Comparison of ENCODE assay signal across 22 cellular contexts in the genomic region with DNA sequence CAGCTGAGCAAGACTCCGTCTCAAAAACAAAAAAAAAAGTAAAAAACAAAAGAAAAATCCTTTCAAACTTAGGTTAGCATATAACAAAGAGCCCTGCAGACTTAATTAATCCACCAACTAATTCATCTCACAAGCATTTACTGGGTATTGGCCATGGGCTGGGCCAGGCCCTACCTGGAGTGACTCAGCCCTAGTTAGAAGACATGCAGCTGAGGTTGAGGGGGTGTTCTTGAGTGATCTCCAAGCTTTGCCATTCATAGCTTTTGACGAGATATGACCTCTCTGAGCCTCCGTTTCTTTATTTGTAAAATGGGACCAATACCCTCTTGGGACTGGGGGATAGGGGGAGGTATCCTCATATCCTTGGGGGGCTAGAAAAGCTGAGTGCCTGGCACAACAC. TPM values are rescaled to one million over a fixed set of nuclear protein-coding genes. Genes with fewer than 3 reads are reported as not detected.
DNase-seq lines count a peak whose midpoint lies in the region; ATAC-seq, FAIRE-seq and TF ChIP-seq lines count a peak whose summit lies in the region.
"Had no signal": no experiment of that assay in that cellular context is flagged by ENCODE, and none has a peak within 500 bp of the region (broad histone marks: within the 10 kb centered on the region; RNA-seq: fewer than 3 reads in every experiment).

No MANE protein-coding gene starts in this region.

- H3K27me3 Mint-ChIP-seq in activated naive CD4-positive, alpha-beta T cell treated with anti-CD3 and anti-CD28 coated beads, Interleukin-2, amount 10 ng/mL, durations not matched to agents 7 days and 5 days = peaks cover 11% of the 10 kb centered on the region
- no peaks in the 10 kb centered on the region for H3K27me3 Mint-ChIP-seq in activated CD4-positive, alpha-beta memory T cell treated with anti-CD3 and anti-CD28 coated beads for 36 hours
- H3K27me3 Mint-ChIP-seq in central memory CD8-positive, alpha-beta T cell = no peaks in the 10 kb centered on the region

- peaks cover 22% of the 10 kb centered on the region for H3K36me3 Mint-ChIP-seq in activated naive CD4-positive, alpha-beta T cell treated with anti-CD3 and anti-CD28 coated beads, Interleukin-2, amount 10 ng/mL, durations not matched to agents 7 days and 5 days
- H3K36me3 Mint-ChIP-seq in activated CD4-positive, alpha-beta memory T cell treated with anti-CD3 and anti-CD28 coated beads for 36 hours = peaks cover 8% of the 10 kb centered on the region
- peaks cover 33% of the 10 kb centered on the region for H3K36me3 Mint-ChIP-seq in central memory CD8-positive, alpha-beta T cell (ENCODE audit: insufficient read depth)

- intact Hi-C loops in activated CD4-positive, alpha-beta memory T cell treated with anti-CD3 and anti-CD28 coated beads for 36 hours (cut with micrococcal nuclease) = loop anchor here (1.0 to 10.0 kb wide), 2 partner anchors 111 to 490 kb away; partner anchors contain the start of genes CIAO2A and SNX1

- no peaks in the 10 kb centered on the region for H3K27me3 ChIP-seq in subcutaneous abdominal adipose tissue (ENCODE audit: control insufficient read depth in 5 of 5, insufficient read depth in 4 of 5, low read length in 5 of 5)
- H3K27me3 ChIP-seq: pancreas, SJCRH30 had no signal

- no peak for ATAC-seq in central memory CD8-positive, alpha-beta T cell (replicated peaks; ENCODE audit: extremely low read depth, poor library complexity, severe bottlenecking)
- ATAC-seq in GM19397 (IDR thresholded peaks at IDR 0.05; ENCODE audit: unreplicated experiment) = no peak
- ATAC-seq: left lobe of liver, Panc1, pancreas, right cardiac atrium had no signal

- H3K4me1 ChIP-seq in subcutaneous abdominal adipose tissue (ENCODE audit: control insufficient read depth in 5 of 5, insufficient read depth in 5 of 5, low read length in 5 of 5) = peaks cover 9 to 56% (median 46%) of the 10 kb centered on the region in 5 donors
- H3K4me1 ChIP-seq: pancreas had no signal

- H3K4me1 Mint-ChIP-seq in activated naive CD4-positive, alpha-beta T cell treated with anti-CD3 and anti-CD28 coated beads, Interleukin-2, amount 10 ng/mL, durations not matched to agents 7 days and 5 days = peaks cover 54% of the 10 kb centered on the region
- peaks cover 39% of the 10 kb centered on the region for H3K4me1 Mint-ChIP-seq in activated CD4-positive, alpha-beta memory T cell treated with anti-CD3 and anti-CD28 coated beads for 36 hours (ENCODE audit: low read depth)
- peaks cover 42% of the 10 kb centered on the region for H3K4me1 Mint-ChIP-seq in central memory CD8-positive, alpha-beta T cell

- no peaks in the 10 kb centered on the region for H3K9me3 Mint-ChIP-seq in activated naive CD4-positive, alpha-beta T cell treated with anti-CD3 and anti-CD28 coated beads, Interleukin-2, amount 10 ng/mL, durations not matched to agents 7 days and 5 days
- no peaks in the 10 kb centered on the region for H3K9me3 Mint-ChIP-seq in activated CD4-positive, alpha-beta memory T cell treated with anti-CD3 and anti-CD28 coated beads for 36 hours
- no peaks in the 10 kb centered on the region for H3K9me3 Mint-ChIP-seq in central memory CD8-positive, alpha-beta T cell
- H3K9me3 Mint-ChIP-seq: nephron had no signal

- H3K27ac ChIP-seq in subcutaneous abdominal adipose tissue (ENCODE audit: low read depth, low read length) = peak overlapping the region; percentile 69
- H3K27ac ChIP-seq: pancreas, SJCRH30 had no signal

- CTCF ChIA-PET in activated naive CD4-positive, alpha-beta T cell treated with anti-CD3 and anti-CD28 coated beads, Interleukin-2, amount 10 ng/mL, durations not matched to agents 7 days and 5 days (lab: Charles Lee) = interaction anchor here (0.5 to 5.0 kb wide), 9 partner anchors 55 to 463 kb away, joined by 3 to 23 read pairs (median 4); no protein-coding TSS in a partner anchor
- CTCF ChIA-PET in activated CD4-positive, alpha-beta memory T cell treated with anti-CD3 and anti-CD28 coated beads for 36 hours (lab: Charles Lee) = interaction anchor here (0.6 to 9.3 kb wide), 5 partner anchors 71 to 442 kb away, joined by 3 to 69 read pairs (median 4); partner anchors contain the start of gene DAPK2

- no peak for TF ChIP-seq POLR2A in GM12892 (IDR thresholded peaks at IDR 0.05; ENCODE audit: low read depth, low read length)

- DNase-seq in activated naive CD4-positive, alpha-beta T cell treated with anti-CD3 and anti-CD28 coated beads, Interleukin-2, amount 10 ng/mL, durations not matched to agents 7 days and 5 days = no peak
- DNase-seq in activated naive CD4-positive, alpha-beta T cell (lab: John Stamatoyannopoulos, UW) = no peak
- DNase-seq in activated CD4-positive, alpha-beta memory T cell treated with anti-CD3 and anti-CD28 coated beads for 36 hours = peak; percentile 32
- no peak for DNase-seq in central memory CD8-positive, alpha-beta T cell (ENCODE audit: low spot score in 2 of 2)
- no peak for DNase-seq in GM12892 (ENCODE audit: insufficient read length)
- DNase-seq: activated CD4-positive, alpha-beta T cell treated with anti-CD3 and anti-CD28 coated beads, Interleukin-2, amount 50 U/mL, for 1 hour; dermis blood vessel endothelial cell; NCI-H2081; NCI-H510A treated with DMSO at 0.1 percent for 48 hours; NK-92 treated with Interleukin-12 subunit alpha and Interleukin-12 subunit beta, amount 100 ng/mL, for 24 hours; pancreas; right cardiac atrium; SJCRH30; substantia nigra; T-helper 1 cell had no signal

- no peaks in the 10 kb centered on the region for H3K9me3 ChIP-seq in subcutaneous abdominal adipose tissue (ENCODE audit: control insufficient read depth in 5 of 5, low read length in 5 of 5)
- H3K9me3 ChIP-seq: HAP-1, pancreas, SJCRH30 had no signal

- peaks cover 3 to 28% (median 24%) of the 10 kb centered on the region in 5 donors for H3K36me3 ChIP-seq in subcutaneous abdominal adipose tissue (ENCODE audit: control insufficient read depth in 5 of 5, insufficient read depth in 5 of 5, low read length in 5 of 5)
- H3K36me3 ChIP-seq: SJCRH30 had no signal

- no peak overlapping the region for H3K9ac ChIP-seq in subcutaneous abdominal adipose tissue (ENCODE audit: low read length in 5 of 5)

- FAIRE-seq in GM12892 (lab: Jason Lieb, UNC) = no peak
- FAIRE-seq: pancreas had no signal

- peak overlapping the region in 1 of 5 donors; percentile 5 for H3K4me3 ChIP-seq in subcutaneous abdominal adipose tissue (ENCODE audit: low read depth in 1 of 5, low read length in 5 of 5)
- H3K4me3 ChIP-seq: HAP-1, pancreas, SJCRH30 had no signal

- H3K4me3 Mint-ChIP-seq in activated naive CD4-positive, alpha-beta T cell treated with anti-CD3 and anti-CD28 coated beads, Interleukin-2, amount 10 ng/mL, durations not matched to agents 7 days and 5 days = no peak overlapping the region
- H3K4me3 Mint-ChIP-seq in activated CD4-positive, alpha-beta memory T cell treated with anti-CD3 and anti-CD28 coated beads for 36 hours = no peak overlapping the region
- H3K4me3 Mint-ChIP-seq in central memory CD8-positive, alpha-beta T cell = no peak overlapping the region
- H3K4me3 Mint-ChIP-seq: nephron had no signal

- POLR2A ChIA-PET in activated CD4-positive, alpha-beta memory T cell treated with anti-CD3 and anti-CD28 coated beads for 36 hours (lab: Charles Lee) = interaction anchor here (1.2 kb wide), 1 partner anchor 459 kb away, joined by 3 read pairs; no protein-coding TSS in a partner anchor

- H3K27ac Mint-ChIP-seq in activated naive CD4-positive, alpha-beta T cell treated with anti-CD3 and anti-CD28 coated beads, Interleukin-2, amount 10 ng/mL, durations not matched to agents 7 days and 5 days = peak overlapping the region; percentile 87
- peak overlapping the region; percentile 70 for H3K27ac Mint-ChIP-seq in activated CD4-positive, alpha-beta memory T cell treated with anti-CD3 and anti-CD28 coated beads for 36 hours
- H3K27ac Mint-ChIP-seq in central memory CD8-positive, alpha-beta T cell (ENCODE audit: low read depth) = peak overlapping the region; percentile 67
- H3K27ac Mint-ChIP-seq: nephron had no signal

RNA-seq across cellular contexts. Expression of gene FBXL22, which starts 7.8 kb away (rescaled TPM):
- total RNA-seq in activated CD4-positive, alpha-beta memory T cell treated with anti-CD3 and anti-CD28 coated beads for 36 hours = under 1 TPM; 0.48 to 0.74 TPM
- polyA plus RNA-seq in GM12892 (2012; ENCODE audit: missing spikeins) = 0.40 TPM
- total RNA-seq: dermis blood vessel endothelial cell, M059J had no signal
